ENCODE assay signal across 1 cellular context in genomic region chr14:20631023-20631820, GRCh38.
A peak's percentile ranks its signal among the peaks of the same experiment; 100 is the strongest.
TF ChIP-seq lines count a peak whose summit lies in the region.

No MANE protein-coding gene starts in this region.

TF ChIP-seq in HepG2, 621 proteins besides CTCF, POLR2A, EP300 and RAD21 (continued from another document and continues in another):
- TF ChIP-seq BCLAF1 (IDR thresholded peaks at IDR 0.05) (no peak), ELK4 (CRISPR knock-in tag; IDR thresholded peaks at IDR 0.05; ENCODE audit: borderline replicate concordance) (no peak), ZNF776 (CRISPR knock-in tag; IDR thresholded peaks at IDR 0.05) (no peak), ATF7-NPFF (CRISPR knock-in tag; IDR thresholded peaks at IDR 0.05; ENCODE audit: low read depth) (no peak), KAT2B (IDR thresholded peaks at IDR 0.05; ENCODE audit: borderline replicate concordance, low read depth, low read length) (no peak), ZNF430 (CRISPR knock-in tag; IDR thresholded peaks at IDR 0.05) (0 out of 2 replicates have a peak, but pooled peaks have one; percentile 40), HNF4G (IDR thresholded peaks at IDR 0.05; ENCODE audit: borderline replicate concordance, low read depth, low read length) (no peak), HNF4G (CRISPR knock-in tag; IDR thresholded peaks at IDR 0.05; ENCODE audit: borderline replicate concordance, low read depth) (no peak), ZNF629 (CRISPR knock-in tag; conservative IDR thresholded peaks at IDR 0.05) (peak; percentile 54; the same call in 1 of the 2 replicates), ARID2 (CRISPR knock-in tag; IDR thresholded peaks at IDR 0.05; ENCODE audit: borderline replicate concordance) (no peak), ZFP41 (CRISPR knock-in tag; IDR thresholded peaks at IDR 0.05; ENCODE audit: borderline replicate concordance) (no peak), ZNF737 (CRISPR knock-in tag; IDR thresholded peaks at IDR 0.05; ENCODE audit: borderline replicate concordance) (no peak), NR3C1 (CRISPR knock-in tag; IDR thresholded peaks at IDR 0.05) (no peak), HNRNPUL1 (IDR thresholded peaks at IDR 0.05; ENCODE audit: low read depth, low read length) (no peak), GLI4 (CRISPR knock-in tag; IDR thresholded peaks at IDR 0.05; ENCODE audit: borderline replicate concordance) (no peak), ZNF816 (CRISPR knock-in tag; IDR thresholded peaks at IDR 0.05; ENCODE audit: borderline replicate concordance) (no peak), ZNF138 (CRISPR knock-in tag; IDR thresholded peaks at IDR 0.05; ENCODE audit: low read depth) (no peak), GMEB1 (CRISPR knock-in tag; IDR thresholded peaks at IDR 0.05; ENCODE audit: borderline replicate concordance) (no peak), TARDBP (CRISPR knock-in tag; IDR thresholded peaks at IDR 0.05) (peak; percentile 37; the same call in 1 of the 2 replicates), TCF7 (IDR thresholded peaks at IDR 0.05; ENCODE audit: low read depth) (no peak), KDM1A (CRISPR knock-in tag; IDR thresholded peaks at IDR 0.05) (no peak), EED (CRISPR knock-in tag; IDR thresholded peaks at IDR 0.05) (no peak), CBX1 (IDR thresholded peaks at IDR 0.05; ENCODE audit: low read depth) (no peak), ZNF253 (CRISPR knock-in tag; IDR thresholded peaks at IDR 0.05; ENCODE audit: borderline replicate concordance) (no peak), JARID2 (CRISPR knock-in tag; IDR thresholded peaks at IDR 0.05; ENCODE audit: insufficient replicate concordance) (no peak), MIER2 (CRISPR knock-in tag; IDR thresholded peaks at IDR 0.05) (0 out of 2 replicates have a peak, but pooled peaks have one; percentile 15), DNMT3B (CRISPR knock-in tag; conservative IDR thresholded peaks at IDR 0.05) (no peak), ZNF639 (CRISPR knock-in tag; conservative IDR thresholded peaks at IDR 0.05) (0 out of 2 replicates have a peak, but pooled peaks have one; percentile 38), FLYWCH1 (CRISPR knock-in tag; IDR thresholded peaks at IDR 0.05) (no peak), ZFP36L1 (CRISPR knock-in tag; IDR thresholded peaks at IDR 0.05) (no peak), MED8 (CRISPR knock-in tag; IDR thresholded peaks at IDR 0.05; ENCODE audit: insufficient replicate concordance) (no peak), ZBTB14 (CRISPR knock-in tag; IDR thresholded peaks at IDR 0.05) (no peak), ZBTB8A (CRISPR knock-in tag; IDR thresholded peaks at IDR 0.05; ENCODE audit: borderline replicate concordance, low read depth) (no peak), JUNB (CRISPR knock-in tag; IDR thresholded peaks at IDR 0.05; ENCODE audit: borderline replicate concordance) (no peak), FOXO1 (CRISPR knock-in tag; IDR thresholded peaks at IDR 0.05) (no peak), SP2 (CRISPR knock-in tag; IDR thresholded peaks at IDR 0.05) (no peak), HOXA9 (CRISPR knock-in tag; IDR thresholded peaks at IDR 0.05; ENCODE audit: borderline replicate concordance) (no peak), ZNF615 (CRISPR knock-in tag; IDR thresholded peaks at IDR 0.05; ENCODE audit: borderline replicate concordance) (no peak), SOX13 (IDR thresholded peaks at IDR 0.05) (no peak), SOX13 (CRISPR knock-in tag; conservative IDR thresholded peaks at IDR 0.05 in 1 of 2, IDR thresholded peaks at IDR 0.05 in 1 of 2) (0 out of 4 replicates have a peak, but pooled peaks of 1 of the 2 experiments have one; percentile 30)
- TF ChIP-seq, protein P1, sequence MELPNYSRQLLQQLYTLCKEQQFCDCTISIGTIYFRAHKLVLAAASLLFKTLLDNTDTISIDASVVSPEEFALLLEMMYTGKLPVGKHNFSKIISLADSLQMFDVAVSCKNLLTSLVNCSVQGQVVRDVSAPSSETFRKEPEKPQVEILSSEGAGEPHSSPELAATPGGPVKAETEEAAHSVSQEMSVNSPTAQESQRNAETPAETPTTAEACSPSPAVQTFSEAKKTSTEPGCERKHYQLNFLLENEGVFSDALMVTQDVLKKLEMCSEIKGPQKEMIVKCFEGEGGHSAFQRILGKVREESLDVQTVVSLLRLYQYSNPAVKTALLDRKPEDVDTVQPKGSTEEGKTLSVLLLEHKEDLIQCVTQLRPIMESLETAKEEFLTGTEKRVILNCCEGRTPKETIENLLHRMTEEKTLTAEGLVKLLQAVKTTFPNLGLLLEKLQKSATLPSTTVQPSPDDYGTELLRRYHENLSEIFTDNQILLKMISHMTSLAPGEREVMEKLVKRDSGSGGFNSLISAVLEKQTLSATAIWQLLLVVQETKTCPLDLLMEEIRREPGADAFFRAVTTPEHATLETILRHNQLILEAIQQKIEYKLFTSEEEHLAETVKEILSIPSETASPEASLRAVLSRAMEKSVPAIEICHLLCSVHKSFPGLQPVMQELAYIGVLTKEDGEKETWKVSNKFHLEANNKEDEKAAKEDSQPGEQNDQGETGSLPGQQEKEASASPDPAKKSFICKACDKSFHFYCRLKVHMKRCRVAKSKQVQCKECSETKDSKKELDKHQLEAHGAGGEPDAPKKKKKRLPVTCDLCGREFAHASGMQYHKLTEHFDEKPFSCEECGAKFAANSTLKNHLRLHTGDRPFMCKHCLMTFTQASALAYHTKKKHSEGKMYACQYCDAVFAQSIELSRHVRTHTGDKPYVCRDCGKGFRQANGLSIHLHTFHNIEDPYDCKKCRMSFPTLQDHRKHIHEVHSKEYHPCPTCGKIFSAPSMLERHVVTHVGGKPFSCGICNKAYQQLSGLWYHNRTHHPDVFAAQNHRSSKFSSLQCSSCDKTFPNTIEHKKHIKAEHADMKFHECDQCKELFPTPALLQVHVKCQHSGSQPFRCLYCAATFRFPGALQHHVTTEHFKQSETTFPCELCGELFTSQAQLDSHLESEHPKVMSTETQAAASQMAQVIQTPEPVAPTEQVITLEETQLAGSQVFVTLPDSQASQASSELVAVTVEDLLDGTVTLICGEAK (IDR thresholded peaks at IDR 0.05) = no peak
- TF ChIP-seq, protein P1 (CRISPR knock-in tag; IDR thresholded peaks at IDR 0.05) = no peak
- TF ChIP-seq, protein P2, sequence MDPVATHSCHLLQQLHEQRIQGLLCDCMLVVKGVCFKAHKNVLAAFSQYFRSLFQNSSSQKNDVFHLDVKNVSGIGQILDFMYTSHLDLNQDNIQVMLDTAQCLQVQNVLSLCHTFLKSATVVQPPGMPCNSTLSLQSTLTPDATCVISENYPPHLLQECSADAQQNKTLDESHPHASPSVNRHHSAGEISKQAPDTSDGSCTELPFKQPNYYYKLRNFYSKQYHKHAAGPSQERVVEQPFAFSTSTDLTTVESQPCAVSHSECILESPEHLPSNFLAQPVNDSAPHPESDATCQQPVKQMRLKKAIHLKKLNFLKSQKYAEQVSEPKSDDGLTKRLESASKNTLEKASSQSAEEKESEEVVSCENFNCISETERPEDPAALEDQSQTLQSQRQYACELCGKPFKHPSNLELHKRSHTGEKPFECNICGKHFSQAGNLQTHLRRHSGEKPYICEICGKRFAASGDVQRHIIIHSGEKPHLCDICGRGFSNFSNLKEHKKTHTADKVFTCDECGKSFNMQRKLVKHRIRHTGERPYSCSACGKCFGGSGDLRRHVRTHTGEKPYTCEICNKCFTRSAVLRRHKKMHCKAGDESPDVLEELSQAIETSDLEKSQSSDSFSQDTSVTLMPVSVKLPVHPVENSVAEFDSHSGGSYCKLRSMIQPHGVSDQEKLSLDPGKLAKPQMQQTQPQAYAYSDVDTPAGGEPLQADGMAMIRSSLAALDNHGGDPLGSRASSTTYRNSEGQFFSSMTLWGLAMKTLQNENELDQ (CRISPR knock-in tag; IDR thresholded peaks at IDR 0.05; ENCODE audit: borderline replicate concordance) = no peak
